Comparison of ENCODE assay signal across 11 cellular contexts in genomic region chr1:24805534-24806301, GRCh38.
DNase-seq lines count a peak whose midpoint lies in the region; ATAC-seq, FAIRE-seq and TF ChIP-seq lines count a peak whose summit lies in the region.
"Had no signal": no experiment of that assay in that cellular context is flagged by ENCODE, and none has a peak within 500 bp of the region (broad histone marks: within the 10 kb centered on the region; RNA-seq: fewer than 3 reads in every experiment).

No MANE protein-coding gene starts in this region.

- H4K20me1 ChIP-seq in HepG2 (ENCODE audit: insufficient read depth, low read length) = no peaks in the 10 kb centered on the region

- DNase-seq in HepG2 (ENCODE audit: low spot score) = no peak
- DNase-seq in chondrocyte (ENCODE audit: low spot score) = no peak
- peak in 1 of 2 donors; percentile 48 for DNase-seq in left lung
- DNase-seq in NCI-H748 treated with DMSO at 0.1 percent for 48 hours (lab: John Stamatoyannopoulos, UW) = no peak
- no peak for DNase-seq in posterior vena cava (ENCODE audit: low spot score)
- DNase-seq in activated effector memory CD4-positive, alpha-beta T cell treated with anti-CD3 and anti-CD28 coated beads, Interleukin-2, amount 50 U/mL, for 16 hours = no peak
- DNase-seq: NCI-H345, T-helper 17 cell had no signal

- H3K9ac ChIP-seq in liver (ENCODE audit: low read depth in 1 of 2, low read length in 2 of 2) = no peak overlapping the region
- H3K9ac ChIP-seq in HepG2 (ENCODE audit: insufficient read depth, low read depth, low read length) = no peak overlapping the region

- H3K9me3 ChIP-seq in liver (ENCODE audit: control insufficient read depth in 4 of 4, low read length in 3 of 4) (no peaks in the 10 kb centered on the region), HepG2 (ENCODE audit: low read length) (no peaks in the 10 kb centered on the region), left lung (no peaks in the 10 kb centered on the region)

- no peaks in the 10 kb centered on the region for H3K36me3 ChIP-seq in liver (ENCODE audit: control insufficient read depth in 4 of 4, insufficient read depth in 3 of 4, low read depth in 1 of 4, low read length in 3 of 4)
- H3K36me3 ChIP-seq in HepG2 (replicated peaks in 1 of 2; ENCODE audit: control insufficient read depth in 1 of 2, insufficient read depth in 2 of 2, low read length in 2 of 2) = peaks cover 1 to 10% of the 10 kb centered on the region in 2 experiments; a peak in 2 of 5 replicates
- H3K36me3 ChIP-seq in left lung = no peaks in the 10 kb centered on the region

- no peak for FAIRE-seq in HepG2 (lab: Jason Lieb, UNC)

- no peaks in the 10 kb centered on the region for H3K9me3 Mint-ChIP-seq in chondrocyte (ENCODE audit: low read depth)

- CTCF ChIA-PET in HepG2 (lab: Yijun Ruan, JAX; ENCODE audit: low intra/inter-chr PET ratio, low total read pairs) = no interaction called here

- ATAC-seq in HepG2 (no peak), left lung (peak; percentile 73), GM18873 (IDR thresholded peaks at IDR 0.05; ENCODE audit: low FRiP score, unreplicated experiment) (no peak)
- ATAC-seq: T-helper 17 cell had no signal

- H3K27ac Mint-ChIP-seq in chondrocyte (ENCODE audit: unreplicated experiment) = peak overlapping the region; percentile 59
- H3K27ac Mint-ChIP-seq: T-helper 17 cell had no signal

- TF ChIP-seq EP300 in HepG2 (IDR thresholded peaks at IDR 0.05; ENCODE audit: low read depth in 2 of 2, low read length in 2 of 2) = no peak
- no peak for TF ChIP-seq EP300 in HepG2 (CRISPR knock-in tag; IDR thresholded peaks at IDR 0.05; ENCODE audit: borderline replicate concordance)

- H3K36me3 Mint-ChIP-seq in chondrocyte (ENCODE audit: low read depth) = peaks cover 7% of the 10 kb centered on the region

- no peak overlapping the region for H2AFZ ChIP-seq in HepG2 (ENCODE audit: low read length)

- H3K4me3 ChIP-seq in liver (ENCODE audit: low read depth in 1 of 3, low read length in 3 of 3) (no peak overlapping the region), HepG2 (replicated peaks in 1 of 3; ENCODE audit: insufficient read depth in 1 of 3, low read depth in 2 of 3, low read length in 3 of 3) (no peak overlapping the region), left lung (no peak overlapping the region)

- no TSS peak for BruUV-seq in HepG2 (replicated peaks; lab: Mats Ljungman, UMichigan)

- TF ChIP-seq POLR2A in HepG2 (IDR thresholded peaks at IDR 0.05; ENCODE audit: insufficient read depth in 1 of 2, low read depth in 2 of 2, low read length in 2 of 2) = no peak

- H3K27ac ChIP-seq in liver (ENCODE audit: low read depth in 1 of 2, low read length in 2 of 2) = no peak overlapping the region
- H3K27ac ChIP-seq in HepG2 (ENCODE audit: extremely low read length, insufficient read depth, low read length) = no peak overlapping the region
- H3K27ac ChIP-seq in left lung = peak overlapping the region; percentile 37 to 46
- H3K27ac ChIP-seq: HL-60 had no signal

- in situ Hi-C loops in HepG2 (cut with HindIII; ENCODE audit: extremely low pct_ligation_motif_present, low pct_unique_long_range_greater_than_20kb) = no loop called here

- POLR2A ChIA-PET in HepG2 (lab: Yijun Ruan, JAX) = no interaction called here

- TF ChIP-seq RAD21 in liver (IDR thresholded peaks at IDR 0.05) (peak in 1 of 2 donors; percentile 12), HepG2 (CRISPR knock-in tag; IDR thresholded peaks at IDR 0.05) (no peak)

- no peak overlapping the region for H3K4me3 Mint-ChIP-seq in chondrocyte (ENCODE audit: unreplicated experiment)
- H3K4me3 Mint-ChIP-seq: T-helper 17 cell had no signal

- 63% methylated on average over 5 of the region's 5 CpGs for WGBS in liver
- WGBS in HepG2 (ENCODE audit: low lambda C conversion rate) = 90% methylated on average over 5 of the region's 5 CpGs

- no peak for TF ChIP-seq CTCF in liver (IDR thresholded peaks at IDR 0.05; ENCODE audit: low read depth, low read length, missing input control)
- no peak for TF ChIP-seq CTCF in HepG2 (CRISPR knock-in tag; IDR thresholded peaks at IDR 0.05)
- no peak for TF ChIP-seq CTCF in chondrocyte (IDR thresholded peaks at IDR 0.05)
- no peak for TF ChIP-seq CTCF in left lung (IDR thresholded peaks at IDR 0.05)

- intact Hi-C loops in HepG2 (cut with micrococcal nuclease; ENCODE audit: unreplicated experiment) = loop anchor here (10.0 kb wide), 1 partner anchor 61 kb away; the partner anchor contains the start of gene CLIC4
- intact Hi-C loops in left lung (cut with DNase I) = no loop called here
- intact Hi-C loops in posterior vena cava (cut with DNase I) = loop anchor here in 1 of 2 donors (10.0 kb wide), 1 partner anchor 51 kb away; no protein-coding TSS in a partner anchor

- no peak overlapping the region for H3K4me2 ChIP-seq in HepG2 (ENCODE audit: low read depth, low read length)

- H3K27me3 Mint-ChIP-seq in chondrocyte (ENCODE audit: low read depth) = no peaks in the 10 kb centered on the region

- H3K4me1 ChIP-seq in liver (ENCODE audit: control insufficient read depth in 4 of 4, insufficient read depth in 4 of 4, low read length in 3 of 4) = peaks cover 7 to 30% (median 18%) of the 10 kb centered on the region in 4 donors
- H3K4me1 ChIP-seq in HepG2 (ENCODE audit: insufficient read depth, low read length) = peaks cover 13% of the 10 kb centered on the region
- H3K4me1 ChIP-seq in left lung = peaks cover 24 to 56% of the 10 kb centered on the region in 2 donors

- H3K27me3 ChIP-seq in liver (ENCODE audit: control insufficient read depth in 4 of 4, insufficient read depth in 4 of 4, low read length in 3 of 4) (no peaks in the 10 kb centered on the region), HepG2 (ENCODE audit: control insufficient read depth in 1 of 2, insufficient read depth in 2 of 2, low read length in 2 of 2) (no peaks in the 10 kb centered on the region), left lung (no peaks in the 10 kb centered on the region)

- peaks cover 61% of the 10 kb centered on the region for H3K4me1 Mint-ChIP-seq in chondrocyte (ENCODE audit: low read depth)
- H3K4me1 Mint-ChIP-seq: T-helper 17 cell had no signal

- H3K79me2 ChIP-seq in HepG2 (ENCODE audit: insufficient read depth, low read length) = peaks cover 8% of the 10 kb centered on the region

TF ChIP-seq in liver, 16 proteins besides CTCF, POLR2A, EP300 and RAD21 (continues in another document):
- TF ChIP-seq RXRA (IDR thresholded peaks at IDR 0.05) = peak; percentile 47 to 65
- TF ChIP-seq SP1 (IDR thresholded peaks at IDR 0.05) = no peak
- TF ChIP-seq ATF3 (IDR thresholded peaks at IDR 0.05) = no peak
- peak; percentile 26 for TF ChIP-seq HNF4G (IDR thresholded peaks at IDR 0.05)

TF ChIP-seq in HepG2, 621 proteins besides CTCF, POLR2A, EP300 and RAD21:
- TF ChIP-seq FOSL2 (CRISPR knock-in tag; IDR thresholded peaks at IDR 0.05) (no peak), GZF1 (CRISPR knock-in tag; IDR thresholded peaks at IDR 0.05) (no peak), ERF (CRISPR knock-in tag; IDR thresholded peaks at IDR 0.05) (no peak), ZNF501 (CRISPR knock-in tag; IDR thresholded peaks at IDR 0.05) (no peak), PHF21A (CRISPR knock-in tag; IDR thresholded peaks at IDR 0.05) (no peak), ZBTB49 (CRISPR knock-in tag; IDR thresholded peaks at IDR 0.05; ENCODE audit: borderline replicate concordance) (no peak), ZNF484 (CRISPR knock-in tag; IDR thresholded peaks at IDR 0.05; ENCODE audit: borderline replicate concordance, low read depth) (no peak), DPF2 (CRISPR knock-in tag; IDR thresholded peaks at IDR 0.05; ENCODE audit: borderline replicate concordance, low read depth) (no peak), NCOR1 (IDR thresholded peaks at IDR 0.05; ENCODE audit: borderline replicate concordance, low read length) (no peak), ZNF367 (CRISPR knock-in tag; IDR thresholded peaks at IDR 0.05; ENCODE audit: borderline replicate concordance) (no peak), RNF2 (conservative IDR thresholded peaks at IDR 0.05; ENCODE audit: low read depth) (no peak), CREM (IDR thresholded peaks at IDR 0.05) (no peak), CREM (CRISPR knock-in tag; IDR thresholded peaks at IDR 0.05) (no peak)

Comparison
In these comparisons a context has a peak if more than half of its experiments do, and no peak if none do; other contexts are left out.
1. H3K27ac ChIP-seq: peak in left lung (2 of 2); none in liver (0 of 2) and HepG2 (single experiment).